ENCODE assay signal across 1 cellular context in the genomic region with DNA sequence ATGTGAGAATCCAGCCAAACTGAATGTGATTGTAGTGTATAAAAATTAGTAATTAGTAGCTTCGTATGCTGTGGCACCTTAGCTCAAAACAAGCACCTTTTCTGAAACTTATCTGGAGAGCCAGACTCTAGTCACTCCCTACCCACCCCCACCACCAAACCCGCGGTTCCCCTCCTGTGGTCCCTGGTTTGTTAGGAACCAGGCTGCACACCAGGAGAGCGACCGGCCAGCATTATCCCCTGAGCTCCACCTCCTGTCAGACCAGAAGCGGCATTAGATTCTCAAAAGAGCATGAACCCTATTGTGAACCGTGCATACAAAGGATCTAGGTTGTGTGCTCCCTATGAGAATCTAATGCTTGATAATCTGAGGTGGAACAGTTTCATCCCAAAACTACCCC.
TF ChIP-seq lines count a peak whose summit lies in the region.

No MANE protein-coding gene starts in this region.

TF ChIP-seq in GM23338, 12 proteins besides CTCF, POLR2A, EP300 and RAD21 (continued from another document):
- TF ChIP-seq, protein P1, sequence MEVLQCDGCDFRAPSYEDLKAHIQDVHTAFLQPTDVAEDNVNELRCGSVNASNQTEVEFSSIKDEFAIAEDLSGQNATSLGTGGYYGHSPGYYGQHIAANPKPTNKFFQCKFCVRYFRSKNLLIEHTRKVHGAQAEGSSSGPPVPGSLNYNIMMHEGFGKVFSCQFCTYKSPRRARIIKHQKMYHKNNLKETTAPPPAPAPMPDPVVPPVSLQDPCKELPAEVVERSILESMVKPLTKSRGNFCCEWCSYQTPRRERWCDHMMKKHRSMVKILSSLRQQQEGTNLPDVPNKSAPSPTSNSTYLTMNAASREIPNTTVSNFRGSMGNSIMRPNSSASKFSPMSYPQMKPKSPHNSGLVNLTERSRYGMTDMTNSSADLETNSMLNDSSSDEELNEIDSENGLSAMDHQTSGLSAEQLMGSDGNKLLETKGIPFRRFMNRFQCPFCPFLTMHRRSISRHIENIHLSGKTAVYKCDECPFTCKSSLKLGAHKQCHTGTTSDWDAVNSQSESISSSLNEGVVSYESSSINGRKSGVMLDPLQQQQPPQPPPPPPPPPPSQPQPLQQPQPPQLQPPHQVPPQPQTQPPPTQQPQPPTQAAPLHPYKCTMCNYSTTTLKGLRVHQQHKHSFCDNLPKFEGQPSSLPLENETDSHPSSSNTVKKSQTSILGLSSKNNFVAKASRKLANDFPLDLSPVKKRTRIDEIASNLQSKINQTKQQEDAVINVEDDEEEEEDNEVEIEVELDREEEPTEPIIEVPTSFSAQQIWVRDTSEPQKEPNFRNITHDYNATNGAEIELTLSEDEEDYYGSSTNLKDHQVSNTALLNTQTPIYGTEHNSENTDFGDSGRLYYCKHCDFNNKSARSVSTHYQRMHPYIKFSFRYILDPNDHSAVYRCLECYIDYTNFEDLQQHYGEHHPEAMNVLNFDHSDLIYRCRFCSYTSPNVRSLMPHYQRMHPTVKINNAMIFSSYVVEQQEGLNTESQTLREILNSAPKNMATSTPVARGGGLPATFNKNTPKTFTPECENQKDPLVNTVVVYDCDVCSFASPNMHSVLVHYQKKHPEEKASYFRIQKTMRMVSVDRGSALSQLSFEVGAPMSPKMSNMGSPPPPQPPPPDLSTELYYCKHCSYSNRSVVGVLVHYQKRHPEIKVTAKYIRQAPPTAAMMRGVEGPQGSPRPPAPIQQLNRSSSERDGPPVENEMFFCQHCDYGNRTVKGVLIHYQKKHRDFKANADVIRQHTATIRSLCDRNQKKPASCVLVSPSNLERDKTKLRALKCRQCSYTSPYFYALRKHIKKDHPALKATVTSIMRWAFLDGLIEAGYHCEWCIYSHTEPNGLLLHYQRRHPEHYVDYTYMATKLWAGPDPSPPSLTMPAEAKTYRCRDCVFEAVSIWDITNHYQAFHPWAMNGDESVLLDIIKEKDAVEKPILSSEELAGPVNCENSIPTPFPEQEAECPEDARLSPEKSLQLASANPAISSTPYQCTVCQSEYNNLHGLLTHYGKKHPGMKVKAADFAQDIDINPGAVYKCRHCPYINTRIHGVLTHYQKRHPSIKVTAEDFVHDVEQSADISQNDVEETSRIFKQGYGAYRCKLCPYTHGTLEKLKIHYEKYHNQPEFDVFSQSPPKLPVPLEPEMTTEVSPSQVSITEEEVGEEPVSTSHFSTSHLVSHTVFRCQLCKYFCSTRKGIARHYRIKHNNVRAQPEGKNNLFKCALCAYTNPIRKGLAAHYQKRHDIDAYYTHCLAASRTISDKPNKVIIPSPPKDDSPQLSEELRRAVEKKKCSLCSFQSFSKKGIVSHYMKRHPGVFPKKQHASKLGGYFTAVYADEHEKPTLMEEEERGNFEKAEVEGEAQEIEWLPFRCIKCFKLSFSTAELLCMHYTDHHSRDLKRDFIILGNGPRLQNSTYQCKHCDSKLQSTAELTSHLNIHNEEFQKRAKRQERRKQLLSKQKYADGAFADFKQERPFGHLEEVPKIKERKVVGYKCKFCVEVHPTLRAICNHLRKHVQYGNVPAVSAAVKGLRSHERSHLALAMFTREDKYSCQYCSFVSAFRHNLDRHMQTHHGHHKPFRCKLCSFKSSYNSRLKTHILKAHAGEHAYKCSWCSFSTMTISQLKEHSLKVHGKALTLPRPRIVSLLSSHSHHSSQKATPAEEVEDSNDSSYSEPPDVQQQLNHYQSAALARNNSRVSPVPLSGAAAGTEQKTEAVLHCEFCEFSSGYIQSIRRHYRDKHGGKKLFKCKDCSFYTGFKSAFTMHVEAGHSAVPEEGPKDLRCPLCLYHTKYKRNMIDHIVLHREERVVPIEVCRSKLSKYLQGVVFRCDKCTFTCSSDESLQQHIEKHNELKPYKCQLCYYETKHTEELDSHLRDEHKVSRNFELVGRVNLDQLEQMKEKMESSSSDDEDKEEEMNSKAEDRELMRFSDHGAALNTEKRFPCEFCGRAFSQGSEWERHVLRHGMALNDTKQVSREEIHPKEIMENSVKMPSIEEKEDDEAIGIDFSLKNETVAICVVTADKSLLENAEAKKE (CRISPR knock-in tag; IDR thresholded peaks at IDR 0.05): 0 out of 2 replicates have a peak, but pooled peaks have one; percentile 30
- TF ChIP-seq JUNB (IDR thresholded peaks at IDR 0.05; ENCODE audit: unreplicated experiment) (no peak), ZNF114 (CRISPR knock-in tag; IDR thresholded peaks at IDR 0.05) (no peak)
TF ChIP-seq in GM23338: peak in this region for 1.
